In genomic region chr4:152554742-152555141, GRCh38 we compare ENCODE assay signal across 15 cellular contexts. TPM values are rescaled to one million over a fixed set of nuclear protein-coding genes. Genes with fewer than 3 reads are reported as not detected.
DNase-seq lines count a peak whose midpoint lies in the region; ATAC-seq and TF ChIP-seq lines count a peak whose summit lies in the region.
"Had no signal": no experiment of that assay in that cellular context is flagged by ENCODE, and none has a peak within 500 bp of the region (broad histone marks: within the 10 kb centered on the region; RNA-seq: fewer than 3 reads in every experiment).

No MANE protein-coding gene starts in this region.

- no peak overlapping the region for H3K18ac ChIP-seq in mesenchymal stem cell (ENCODE audit: low read depth in 1 of 2, low read length in 2 of 2)

- H2AK5ac ChIP-seq in mesenchymal stem cell (ENCODE audit: low read length, severe bottlenecking) = no peak overlapping the region

- TF ChIP-seq POLR2A in spleen (IDR thresholded peaks at IDR 0.05) (no peak), GM18505 (IDR thresholded peaks at IDR 0.05; ENCODE audit: borderline replicate concordance, extremely low read depth, insufficient read depth, insufficient read length) (no peak)

- no peak overlapping the region for H4K8ac ChIP-seq in mesenchymal stem cell (ENCODE audit: low read length)

- no peak for ATAC-seq in HG02759 (IDR thresholded peaks at IDR 0.05; ENCODE audit: unreplicated experiment)
- no peak for ATAC-seq in GM18505 (IDR thresholded peaks at IDR 0.05; ENCODE audit: unreplicated experiment)

- peak overlapping the region; percentile 76 for H3K27ac ChIP-seq in OCI-LY3 (ENCODE audit: low read length)
- peak overlapping the region; percentile 44 to 84 (median 65) for H3K27ac ChIP-seq in spleen
- H3K27ac ChIP-seq in mesenchymal stem cell (ENCODE audit: low read length, poor library complexity, severe bottlenecking) = no peak overlapping the region
- H3K27ac ChIP-seq: RWPE1 had no signal

- no peak for TF ChIP-seq CTCF in OCI-LY3 (IDR thresholded peaks at IDR 0.05; ENCODE audit: low read depth, low read length)
- TF ChIP-seq CTCF in spleen (IDR thresholded peaks at IDR 0.05 in 8 of 11, conservative IDR thresholded peaks at IDR 0.05 in 3 of 11) = no peak

- H3K9ac ChIP-seq in OCI-LY3 (ENCODE audit: low read length) = peak overlapping the region; percentile 31; the same call in 1 of the 2 replicates
- no peak overlapping the region for H3K9ac ChIP-seq in mesenchymal stem cell (ENCODE audit: low read length)

- H3K79me2 ChIP-seq in OCI-LY3 (ENCODE audit: low read length) = no peaks in the 10 kb centered on the region

- H3K4me3 ChIP-seq in OCI-LY3 (ENCODE audit: low read length) = no peak overlapping the region
- no peak overlapping the region for H3K4me3 ChIP-seq in spleen
- H3K4me3 ChIP-seq in mesenchymal stem cell (ENCODE audit: insufficient read depth in 1 of 2, low read depth in 1 of 2, low read length in 2 of 2) = no peak overlapping the region
- H3K4me3 ChIP-seq: stomach had no signal

- no peak overlapping the region for H2BK12ac ChIP-seq in mesenchymal stem cell (ENCODE audit: low read length in 2 of 2)

- peaks cover 7% of the 10 kb centered on the region for H3K36me3 Mint-ChIP-seq in activated CD4-positive, alpha-beta T cell treated with anti-CD3 and anti-CD28 coated beads, Interleukin-2, amount 10 ng/mL, durations not matched to agents 7 days and 5 days (ENCODE audit: low read depth)
- no peaks in the 10 kb centered on the region for H3K36me3 Mint-ChIP-seq in activated naive CD8-positive, alpha-beta T cell treated with anti-CD3 and anti-CD28 coated beads for 36 hours

- peaks cover 4% of the 10 kb centered on the region; the same call in 1 of the 2 replicates for H3K9me3 ChIP-seq in OCI-LY3 (ENCODE audit: insufficient read depth, low read length)
- H3K9me3 ChIP-seq in spleen = no peaks in the 10 kb centered on the region
- H3K9me3 ChIP-seq in mesenchymal stem cell (ENCODE audit: control insufficient read depth, low read length) = no peaks in the 10 kb centered on the region
- H3K9me3 ChIP-seq: stomach had no signal

- peak overlapping the region; percentile 89 for H3K27ac Mint-ChIP-seq in activated CD4-positive, alpha-beta T cell treated with anti-CD3 and anti-CD28 coated beads, Interleukin-2, amount 10 ng/mL, durations not matched to agents 7 days and 5 days
- peak overlapping the region; percentile 97 for H3K27ac Mint-ChIP-seq in activated naive CD8-positive, alpha-beta T cell treated with anti-CD3 and anti-CD28 coated beads for 36 hours
- H3K27ac Mint-ChIP-seq: H9 had no signal

- H3K14ac ChIP-seq in mesenchymal stem cell (ENCODE audit: low read length in 2 of 2) = no peak overlapping the region

- H2BK120ac ChIP-seq in mesenchymal stem cell (ENCODE audit: low read depth, low read length) = no peak overlapping the region

- no peaks in the 10 kb centered on the region for H3K27me3 ChIP-seq in OCI-LY3 (ENCODE audit: low read depth, low read length)
- no peaks in the 10 kb centered on the region for H3K27me3 ChIP-seq in spleen (replicated peaks in 1 of 7)
- H3K27me3 ChIP-seq in mesenchymal stem cell (ENCODE audit: control insufficient read depth in 1 of 2, insufficient read depth in 1 of 2, low read length in 2 of 2) = no peaks in the 10 kb centered on the region
- H3K27me3 ChIP-seq: stomach had no signal

- H3K4me1 Mint-ChIP-seq in activated CD4-positive, alpha-beta T cell treated with anti-CD3 and anti-CD28 coated beads, Interleukin-2, amount 10 ng/mL, durations not matched to agents 7 days and 5 days = peaks cover 47% of the 10 kb centered on the region
- H3K4me1 Mint-ChIP-seq in activated naive CD8-positive, alpha-beta T cell treated with anti-CD3 and anti-CD28 coated beads for 36 hours = peaks cover 49% of the 10 kb centered on the region
- H3K4me1 Mint-ChIP-seq: H9 had no signal

- H3K23ac ChIP-seq in mesenchymal stem cell (ENCODE audit: low read length in 2 of 2) = no peak overlapping the region

- H4K20me1 ChIP-seq in OCI-LY3 (ENCODE audit: insufficient read depth, low read length) = no peaks in the 10 kb centered on the region

- no peaks in the 10 kb centered on the region for H3K79me1 ChIP-seq in mesenchymal stem cell (replicated peaks; ENCODE audit: low read length, poor library complexity, severe bottlenecking)

- H2AFZ ChIP-seq in OCI-LY3 (ENCODE audit: low read depth, low read length) = peak overlapping the region; percentile 6; the same call in 1 of the 2 replicates
- no peak overlapping the region for H2AFZ ChIP-seq in mesenchymal stem cell (ENCODE audit: low read depth, low read length)

- POLR2A ChIA-PET in activated CD4-positive, alpha-beta T cell treated with anti-CD3 and anti-CD28 coated beads, Interleukin-2, amount 10 ng/mL, durations not matched to agents 7 days and 5 days (lab: Charles Lee) = interaction anchor here (2.7 kb wide), 1 partner anchor 18 kb away, joined by 22 read pairs; the partner anchor contains the start of gene FBXW7

- H2BK15ac ChIP-seq in mesenchymal stem cell (ENCODE audit: low read depth, poor library complexity, severe bottlenecking) = no peak overlapping the region

- 84 to 95% (median 89%) methylated on average over 2 of the region's 2 CpGs for WGBS in spleen, 5 donors
- 93% methylated on average over 2 of the region's 2 CpGs for WGBS in mesenchymal stem cell

- H3K4me2 ChIP-seq in OCI-LY3 (ENCODE audit: low read length) = peak overlapping the region; percentile 81
- no peak overlapping the region for H3K4me2 ChIP-seq in mesenchymal stem cell (ENCODE audit: low read length, poor library complexity, severe bottlenecking)

- CTCF ChIA-PET in activated CD4-positive, alpha-beta T cell treated with anti-CD3 and anti-CD28 coated beads, Interleukin-2, amount 10 ng/mL, durations not matched to agents 7 days and 5 days (lab: Charles Lee) = interaction anchor here (0.7 to 2.3 kb wide), 9 partner anchors 9 to 68 kb away, joined by 3 to 10 read pairs (median 3); partner anchors contain the start of gene FBXW7

- H3K27me3 Mint-ChIP-seq in activated CD4-positive, alpha-beta T cell treated with anti-CD3 and anti-CD28 coated beads, Interleukin-2, amount 10 ng/mL, durations not matched to agents 7 days and 5 days = no peaks in the 10 kb centered on the region
- no peaks in the 10 kb centered on the region for H3K27me3 Mint-ChIP-seq in activated naive CD8-positive, alpha-beta T cell treated with anti-CD3 and anti-CD28 coated beads for 36 hours

- no peak for DNase-seq in activated CD4-positive, alpha-beta T cell treated with anti-CD3 and anti-CD28 coated beads, Interleukin-2, amount 10 ng/mL, durations not matched to agents 7 days and 5 days
- no peak for DNase-seq in activated CD4-positive, alpha-beta T cell treated with anti-CD3 and anti-CD28 coated beads, Interleukin-2, amount 50 U/mL, for 4 hours
- no peak for DNase-seq in activated naive CD8-positive, alpha-beta T cell treated with anti-CD3 and anti-CD28 coated beads for 36 hours
- no peak for DNase-seq in spleen
- no peak for DNase-seq in mesenchymal stem cell
- DNase-seq: DND-41, H9, Karpas-422, NCI-H1436 treated with DMSO at 0.1 percent for 48 hours, NCI-H774, stomach had no signal

- H3K4me1 ChIP-seq in OCI-LY3 (ENCODE audit: low read length) (peaks cover 96% of the 10 kb centered on the region), spleen (peaks cover 4 to 50% (median 26%) of the 10 kb centered on the region in 6 donors), mesenchymal stem cell (ENCODE audit: control insufficient read depth, insufficient read depth, low read depth, low read length) (no peaks in the 10 kb centered on the region)
- H3K4me1 ChIP-seq: stomach had no signal

- H3K4ac ChIP-seq in mesenchymal stem cell (ENCODE audit: low read depth in 1 of 2, low read length in 2 of 2) = no peak overlapping the region

- intact Hi-C loops in spleen (cut with DNase I; ENCODE audit: low total_unique reads) = no loop called here

- H3K36me3 ChIP-seq in OCI-LY3 (replicated peaks; ENCODE audit: low read depth, low read length) (no peaks in the 10 kb centered on the region), spleen (no peaks in the 10 kb centered on the region), mesenchymal stem cell (ENCODE audit: control insufficient read depth in 1 of 2, insufficient read depth in 2 of 2, low read depth in 1 of 2, low read length in 2 of 2) (peaks cover 0 to 2% of the 10 kb centered on the region in 2 experiments)
- H3K36me3 ChIP-seq: stomach had no signal

- no peak overlapping the region for H3K4me3 Mint-ChIP-seq in activated CD4-positive, alpha-beta T cell treated with anti-CD3 and anti-CD28 coated beads, Interleukin-2, amount 10 ng/mL, durations not matched to agents 7 days and 5 days
- H3K4me3 Mint-ChIP-seq in activated naive CD8-positive, alpha-beta T cell treated with anti-CD3 and anti-CD28 coated beads for 36 hours = no peak overlapping the region
- H3K4me3 Mint-ChIP-seq: H9 had no signal

- peaks cover 6% of the 10 kb centered on the region for H3K9me3 Mint-ChIP-seq in activated CD4-positive, alpha-beta T cell treated with anti-CD3 and anti-CD28 coated beads, Interleukin-2, amount 10 ng/mL, durations not matched to agents 7 days and 5 days
- no peaks in the 10 kb centered on the region for H3K9me3 Mint-ChIP-seq in activated naive CD8-positive, alpha-beta T cell treated with anti-CD3 and anti-CD28 coated beads for 36 hours
- H3K9me3 Mint-ChIP-seq: H9 had no signal

- no peak overlapping the region for H2BK5ac ChIP-seq in mesenchymal stem cell (ENCODE audit: low read depth, low read length, poor library complexity, severe bottlenecking)

- no peak overlapping the region for H4K91ac ChIP-seq in mesenchymal stem cell (ENCODE audit: low read length)

RNA-seq across cellular contexts. Expression of gene FBXW7, which starts 18.9 kb away (rescaled TPM):
- total RNA-seq in activated CD4-positive, alpha-beta T cell treated with anti-CD3 and anti-CD28 coated beads, Interleukin-2, amount 10 ng/mL, durations not matched to agents 7 days and 5 days = 10 to 100 TPM; 49.4 to 52.2 TPM
- total RNA-seq in activated naive CD8-positive, alpha-beta T cell treated with anti-CD3 and anti-CD28 coated beads for 36 hours = 10 to 100 TPM; 26.2 to 26.9 TPM
- total RNA-seq in spleen = 100 to 1,000 TPM in 2 of 7 donors, 10 to 100 TPM in 5; 68.2 to 140 (median 96.7) TPM
- polyA plus RNA-seq in spleen = 10 to 100 TPM; 11.5 to 20.5 (median 15.4) TPM
- polyA plus RNA-seq in mesenchymal stem cell (2013, experiment 1 of 2) = 9.4 TPM
- polyA plus RNA-seq in mesenchymal stem cell (2013, experiment 2 of 2) = 10.5 TPM
